ENCODE assay signal across 8 cellular contexts in the genomic region with DNA sequence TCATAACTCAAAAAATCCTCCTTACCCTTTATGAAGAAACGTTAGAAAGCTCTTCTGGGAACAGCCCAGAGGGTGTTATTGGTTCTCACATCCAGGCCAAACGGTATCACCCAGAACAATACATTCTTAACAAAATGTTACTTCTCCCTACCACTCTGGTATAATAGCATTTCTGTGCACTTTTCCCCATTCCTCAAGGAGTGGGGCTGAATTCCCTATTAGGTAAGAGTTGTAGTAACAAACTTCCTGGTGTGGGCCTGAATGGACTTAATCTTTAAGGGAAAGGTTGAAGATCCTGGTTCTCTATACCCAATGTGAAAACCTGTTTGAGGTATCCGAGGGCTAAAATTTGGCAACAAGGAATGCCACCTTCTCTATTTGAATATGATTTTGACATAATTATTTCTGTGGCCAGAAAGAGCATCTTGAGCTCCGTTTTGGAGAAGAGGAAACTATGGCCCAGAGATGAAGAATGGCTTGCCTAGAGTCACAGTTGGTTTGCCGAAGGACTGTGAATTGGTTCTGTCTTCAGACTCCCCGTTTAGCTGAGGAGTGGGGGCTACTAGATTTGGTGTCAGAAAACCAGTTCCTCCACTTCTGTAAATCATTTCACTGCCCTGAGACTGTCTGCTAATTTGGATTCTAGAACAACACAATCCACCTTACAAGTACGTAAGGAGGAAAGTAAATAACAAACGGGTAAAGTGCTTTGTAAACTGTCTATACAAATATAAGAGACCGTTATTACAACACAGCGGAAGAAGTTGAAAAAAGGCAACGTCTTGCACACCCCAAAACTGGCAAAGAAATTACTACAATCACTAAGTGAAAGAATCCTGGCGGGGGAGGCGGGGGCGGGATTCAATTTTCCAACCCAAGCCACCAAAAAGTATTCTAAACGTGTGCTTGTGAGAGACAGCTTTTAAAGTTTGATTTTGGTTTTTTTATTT. TPM values are rescaled to one million over a fixed set of nuclear protein-coding genes. Genes with fewer than 3 reads are reported as not detected.
DNase-seq lines count a peak whose midpoint lies in the region; ATAC-seq and TF ChIP-seq lines count a peak whose summit lies in the region.

No MANE protein-coding gene starts in this region.

- DNase-seq in heart left ventricle (no peak), left ventricle myocardium superior (no peak), SK-N-MC (ENCODE audit: low read depth, low spot score) (no peak), coronary artery (ENCODE audit: low spot score) (no peak), islet precursor cell (no peak)
- peak in 4 of 9 donors; percentile 11 to 49 (median 21) for DNase-seq in naive thymus-derived CD4-positive, alpha-beta T cell

- H3K27ac Mint-ChIP-seq in naive thymus-derived CD4-positive, alpha-beta T cell: peak overlapping the region in 4 of 9 donors; percentile 97 to 99 (median 98)

- H3K9ac ChIP-seq in SK-N-MC (ENCODE audit: insufficient read length): peak overlapping the region; percentile 96

- no peak for TF ChIP-seq CTCF in heart left ventricle (IDR thresholded peaks at IDR 0.05)
- no peak for TF ChIP-seq CTCF in coronary artery (IDR thresholded peaks at IDR 0.05)

- peak overlapping the region; percentile 78 to 99 (median 96) for H3K4me3 ChIP-seq in heart left ventricle
- peak overlapping the region; percentile 82 for H3K4me3 ChIP-seq in SK-N-MC
- H3K4me3 ChIP-seq in coronary artery: peak overlapping the region; percentile 81
- H3K4me3 ChIP-seq in naive thymus-derived CD4-positive, alpha-beta T cell (ENCODE audit: low read length): peak overlapping the region; percentile 98
- peak overlapping the region; percentile 88 for H3K4me3 ChIP-seq in urinary bladder (ENCODE audit: low read depth, low read length)

- H3K4me1 ChIP-seq in heart left ventricle (peaks cover 0 to 18% (median 11%) of the 10 kb centered on the region in 12 donors), urinary bladder (ENCODE audit: insufficient read depth) (no peaks in the 10 kb centered on the region)
- peaks cover 0 to 7% of the 10 kb centered on the region in 2 donors for H3K4me1 ChIP-seq in naive thymus-derived CD4-positive, alpha-beta T cell (ENCODE audit: control insufficient read depth in 2 of 2, insufficient read depth in 2 of 2, low read length in 2 of 2)

- peak overlapping the region in 1 of 10 donors; percentile 93 for H3K4me3 Mint-ChIP-seq in naive thymus-derived CD4-positive, alpha-beta T cell

- H3K27me3 ChIP-seq in heart left ventricle: no peaks in the 10 kb centered on the region
- H3K27me3 ChIP-seq in naive thymus-derived CD4-positive, alpha-beta T cell (ENCODE audit: control insufficient read depth in 2 of 2, insufficient read depth in 2 of 2, low read length in 2 of 2): no peaks in the 10 kb centered on the region

- H3K36me3 ChIP-seq in heart left ventricle: peaks cover 0 to 30% (median 25%) of the 10 kb centered on the region in 9 donors
- H3K36me3 ChIP-seq in SK-N-MC (ENCODE audit: insufficient read depth, low read length): peaks cover 32% of the 10 kb centered on the region
- peaks cover 0 to 19% (median 0%) of the 10 kb centered on the region in 3 experiments for H3K36me3 ChIP-seq in naive thymus-derived CD4-positive, alpha-beta T cell (ENCODE audit: control insufficient read depth in 2 of 3, insufficient read depth in 3 of 3, low read length in 3 of 3)
- H3K36me3 ChIP-seq in urinary bladder (ENCODE audit: insufficient read depth): no peaks in the 10 kb centered on the region

- H3K27me3 Mint-ChIP-seq in naive thymus-derived CD4-positive, alpha-beta T cell: no peaks in the 10 kb centered on the region

- intact Hi-C loops in heart left ventricle (cut with DNase I): no loop called here
- intact Hi-C loops in left ventricle myocardium superior (cut with micrococcal nuclease): no loop called here
- intact Hi-C loops in naive thymus-derived CD4-positive, alpha-beta T cell (cut with micrococcal nuclease): loop anchor here (1.0 to 10.0 kb wide), 4 partner anchors 20 to 221 kb away; no protein-coding TSS in a partner anchor

- H3K27ac ChIP-seq in heart left ventricle: peak overlapping the region; percentile 83 to 100 (median 98)
- peak overlapping the region; percentile 81 for H3K27ac ChIP-seq in SK-N-MC
- H3K27ac ChIP-seq in coronary artery: peak overlapping the region; percentile 97 to 98
- H3K27ac ChIP-seq in naive thymus-derived CD4-positive, alpha-beta T cell (ENCODE audit: low read depth, low read length): peak overlapping the region; percentile 97
- peak overlapping the region; percentile 80 for H3K27ac ChIP-seq in urinary bladder (ENCODE audit: low read depth)

- H3K9me3 ChIP-seq in heart left ventricle (no peaks in the 10 kb centered on the region), SK-N-MC (ENCODE audit: low read depth, low read length) (no peaks in the 10 kb centered on the region)
- no peaks in the 10 kb centered on the region for H3K9me3 ChIP-seq in naive thymus-derived CD4-positive, alpha-beta T cell (ENCODE audit: control insufficient read depth in 2 of 3, low read length in 3 of 3)

- no peaks in the 10 kb centered on the region for H3K9me3 Mint-ChIP-seq in naive thymus-derived CD4-positive, alpha-beta T cell

- ATAC-seq in heart left ventricle (no peak), left ventricle myocardium superior (no peak), HG03039 (IDR thresholded peaks at IDR 0.05; ENCODE audit: unreplicated experiment) (no peak)
- no peak for ATAC-seq in naive thymus-derived CD4-positive, alpha-beta T cell

- WGBS in heart left ventricle, 4 donors: 12 to 15% (median 13%) methylated on average over 15 of the region's 15 CpGs
- 13% methylated on average over 15 of the region's 15 CpGs for WGBS in urinary bladder

- no peak for TF ChIP-seq POLR2A in heart left ventricle (IDR thresholded peaks at IDR 0.05)

- peaks cover 11 to 21% (median 18%) of the 10 kb centered on the region in 7 donors for H3K4me1 Mint-ChIP-seq in naive thymus-derived CD4-positive, alpha-beta T cell

- POLR2A ChIA-PET in naive thymus-derived CD4-positive, alpha-beta T cell (lab: Charles Lee): interaction anchor here (0.6 to 3.9 kb wide), 24 partner anchors 9 to 390 kb away, joined by 3 to 28 read pairs (median 4); a partner anchor contains a TSS

- CTCF ChIA-PET in naive thymus-derived CD4-positive, alpha-beta T cell (lab: Charles Lee): interaction anchor here (0.9 to 1.0 kb wide), 2 partner anchors 22 to 47 kb away, joined by 3 to 4 read pairs; no protein-coding TSS in a partner anchor

- H3K36me3 Mint-ChIP-seq in naive thymus-derived CD4-positive, alpha-beta T cell: peaks cover 0 to 12% (median 4%) of the 10 kb centered on the region in 5 donors

RNA-seq across cellular contexts. Expression of a gene that starts 2.3 kb away (rescaled TPM):
- 10 to 100 TPM; 12.6 to 59.9 (median 33.6) TPM for total RNA-seq in heart left ventricle
- polyA plus RNA-seq in heart left ventricle: 10 to 100 TPM; 25.3 to 43.6 TPM
- 27.0 TPM for total RNA-seq in left ventricle myocardium superior
- total RNA-seq in naive thymus-derived CD4-positive, alpha-beta T cell: 100 to 1,000 TPM in 1 of 5 experiments, 10 to 100 TPM in 4; 35.6 to 156 (median 44.8) TPM
- 10 to 100 TPM; 41.4 to 56.4 TPM for polyA plus RNA-seq in naive thymus-derived CD4-positive, alpha-beta T cell
- 38.8 TPM for total RNA-seq in urinary bladder
- polyA plus RNA-seq in urinary bladder: 30.8 TPM

RNA-seq across cellular contexts. Expression of a gene that starts 23.9 kb away (rescaled TPM):
- 10 to 100 TPM in 1 of 9 donors, 1 to 10 TPM in 7, under 1 TPM in 1; 0.56 to 16.5 (median 4.2) TPM for total RNA-seq in heart left ventricle
- 10 to 100 TPM in 1 of 2 donors, 1 to 10 TPM in 1; 3.1 to 22.2 TPM for polyA plus RNA-seq in heart left ventricle
- 22.8 TPM for total RNA-seq in left ventricle myocardium superior
- total RNA-seq in naive thymus-derived CD4-positive, alpha-beta T cell: not detected
- 1 to 10 TPM in 1 of 2 donors, under 1 TPM in 1; 0.35 to 1.7 TPM for polyA plus RNA-seq in naive thymus-derived CD4-positive, alpha-beta T cell
- total RNA-seq in urinary bladder: 0.37 TPM
- polyA plus RNA-seq in urinary bladder: 1.9 TPM

RNA-seq across cellular contexts. Expression of a gene that starts 35.2 kb away (rescaled TPM):
- total RNA-seq in heart left ventricle (100 to 1,000 TPM in 1 of 9 donors, 10 to 100 TPM in 8; 50.1 to 102 (median 59.8) TPM), left ventricle myocardium superior (58.5 TPM), urinary bladder (73.0 TPM)
- polyA plus RNA-seq in heart left ventricle (10 to 100 TPM; 53.9 to 97.8 TPM), urinary bladder (114 TPM)
- 100 to 1,000 TPM; 112 to 143 (median 127) TPM for total RNA-seq in naive thymus-derived CD4-positive, alpha-beta T cell
- polyA plus RNA-seq in naive thymus-derived CD4-positive, alpha-beta T cell: 10 to 100 TPM; 70.7 to 81.4 TPM

RNA-seq across cellular contexts. Expression of a gene that starts 39.0 kb away (rescaled TPM):
- 10 to 100 TPM in 6 of 9 donors, 1 to 10 TPM in 3; 5.0 to 30.5 (median 10.7) TPM for total RNA-seq in heart left ventricle
- polyA plus RNA-seq in heart left ventricle: 10 to 100 TPM; 18.5 to 20.9 TPM
- 9.8 TPM for total RNA-seq in left ventricle myocardium superior
- 1 to 10 TPM; 1.5 to 7.8 (median 4.3) TPM for total RNA-seq in naive thymus-derived CD4-positive, alpha-beta T cell
- polyA plus RNA-seq in naive thymus-derived CD4-positive, alpha-beta T cell: 1 to 10 TPM; 2.7 to 5.6 TPM
- 74.2 TPM for total RNA-seq in urinary bladder
- polyA plus RNA-seq in urinary bladder: 21.5 TPM

RNA-seq across cellular contexts. Expression of a gene that starts 48.7 kb away (rescaled TPM):
- total RNA-seq in heart left ventricle (10 to 100 TPM in 4 of 9 donors, 1 to 10 TPM in 5; 2.3 to 23.9 (median 7.1) TPM), left ventricle myocardium superior (15.4 TPM), urinary bladder (2.4 TPM)
- polyA plus RNA-seq in heart left ventricle (10 to 100 TPM in 1 of 2 donors, 1 to 10 TPM in 1; 4.1 to 15.0 TPM), urinary bladder (13.0 TPM)
- total RNA-seq in naive thymus-derived CD4-positive, alpha-beta T cell: 1 to 10 TPM; 1.4 to 2.6 (median 2.4) TPM
- polyA plus RNA-seq in naive thymus-derived CD4-positive, alpha-beta T cell: 1 to 10 TPM in 1 of 2 donors, under 1 TPM in 1; 0.87 to 2.0 TPM

Comparison
In these comparisons a context has a peak if more than half of its experiments do, and no peak if none do; other contexts are left out.
1. intact Hi-C loops: an anchor here in naive thymus-derived CD4-positive, alpha-beta T cell (1.0 to 10.0 kb wide); none called in heart left ventricle and left ventricle myocardium superior.